8 cellular contexts compared by ENCODE assay signal in genomic region chr2:191758420-191759199, GRCh38.
DNase-seq lines count a peak whose midpoint lies in the region; ATAC-seq and TF ChIP-seq lines count a peak whose summit lies in the region.

No MANE protein-coding gene starts in this region.

- H3K27me3 ChIP-seq in right cardiac atrium (ENCODE audit: control insufficient read depth, insufficient read depth) (no peaks in the 10 kb centered on the region), ascending aorta (no peaks in the 10 kb centered on the region)

- DNase-seq in GM12865 (ENCODE audit: low read depth) (peak; percentile 80), HUDEP-2 (lab: John Stamatoyannopoulos, UW; ENCODE audit: unreplicated experiment in 76 of 76) (peak in 62 of 76 experiments; percentile 1 to 68 (median 29)), SK-MEL-5 (ENCODE audit: low read depth, low spot score) (peak; percentile 77), right cardiac atrium (peak in 2 of 3 donors; percentile 61 to 62), ascending aorta (ENCODE audit: low spot score in 2 of 2) (no peak)
- peak in 3 of 4 experiments; percentile 1 to 7 (median 2) for DNase-seq in activated naive CD4-positive, alpha-beta T cell (lab: John Stamatoyannopoulos, UW)
- DNase-seq in stimulated activated CD4-positive, alpha-beta T cell treated with anti-CD3 and anti-CD28 coated beads, Interleukin-2, amount 100 ng/mL, for 4 hours (ENCODE audit: low read depth), result peak; percentile 36

- ATAC-seq in GM21737 (IDR thresholded peaks at IDR 0.05; ENCODE audit: unreplicated experiment) (peak; percentile 100), right cardiac atrium (peak; percentile 73 to 80)

- no peaks in the 10 kb centered on the region for H3K9me3 ChIP-seq in right cardiac atrium (ENCODE audit: control insufficient read depth, low read length)
- no peaks in the 10 kb centered on the region for H3K9me3 ChIP-seq in ascending aorta

- H3K27ac ChIP-seq in right cardiac atrium (ENCODE audit: low read length) (no peak overlapping the region), ascending aorta (no peak overlapping the region)

- TF ChIP-seq CTCF in GM12865 (IDR thresholded peaks at IDR 0.05; ENCODE audit: insufficient read depth, low read depth, low read length, missing control alignments) (peak; percentile 87), ascending aorta (IDR thresholded peaks at IDR 0.05) (peak in 1 of 3 experiments; percentile 28)

- whole genome bisulfite sequencing in right cardiac atrium, result 62% methylated on average over 13 of the region's 13 CpGs

- H3K4me3 ChIP-seq in GM12865 (ENCODE audit: low read depth, low read length), result no peak overlapping the region
- no peak overlapping the region for H3K4me3 ChIP-seq in right cardiac atrium (ENCODE audit: low read length)
- no peak overlapping the region for H3K4me3 ChIP-seq in ascending aorta

- no peaks in the 10 kb centered on the region for H3K36me3 ChIP-seq in ascending aorta

- H3K4me1 ChIP-seq in right cardiac atrium (ENCODE audit: control insufficient read depth, insufficient read depth, low read length), result no peaks in the 10 kb centered on the region
- H3K4me1 ChIP-seq in ascending aorta, result no peaks in the 10 kb centered on the region

- intact Hi-C loops in right cardiac atrium (cut with DNase I), result no loop called here
- intact Hi-C loops in ascending aorta (cut with DNase I), result no loop called here

- in situ Hi-C loops in SK-MEL-5 (cut with HindIII; ENCODE audit: low pct_unique_long_range_greater_than_20kb, low sequenced_read_pairs), result no loop called here

Comparison
In these comparisons a context has a peak if more than half of its experiments do, and no peak if none do; other contexts are left out.
1. DNase-seq: peak in GM12865 (single experiment), HUDEP-2 (62 of 76), SK-MEL-5 (single experiment), activated naive CD4-positive, alpha-beta T cell (3 of 4), right cardiac atrium (2 of 3) and stimulated activated CD4-positive, alpha-beta T cell treated with anti-CD3 and anti-CD28 coated beads, Interleukin-2, amount 100 ng/mL, for 4 hours (single experiment); none in ascending aorta (0 of 2).